In the genomic region with DNA sequence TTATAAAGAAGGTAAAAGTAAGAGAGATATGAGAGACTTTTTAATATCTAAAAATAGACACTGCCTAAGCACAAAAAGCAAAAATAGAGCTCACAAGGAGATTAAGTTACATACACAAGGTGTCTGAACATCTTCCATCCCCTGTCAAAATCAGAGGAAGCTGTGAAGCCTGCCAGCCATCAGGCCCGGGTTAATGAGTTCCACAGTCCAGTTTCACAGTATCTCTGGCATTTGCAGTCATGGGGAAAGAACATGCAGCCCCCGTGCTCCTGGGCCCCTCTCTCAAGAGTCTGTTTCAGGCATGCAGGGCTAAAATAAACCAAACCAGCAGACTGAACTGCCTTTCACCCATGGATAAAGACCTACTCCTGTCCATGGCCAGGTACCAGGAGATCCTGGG, we compare ENCODE assay signal across 15 cellular contexts.
DNase-seq lines count a peak whose midpoint lies in the region; ATAC-seq and TF ChIP-seq lines count a peak whose summit lies in the region.
"Had no signal": no experiment of that assay in that cellular context is flagged by ENCODE, and none has a peak within 500 bp of the region (broad histone marks: within the 10 kb centered on the region; RNA-seq: fewer than 3 reads in every experiment).

No MANE protein-coding gene starts in this region.

- ATAC-seq in GM19395 (IDR thresholded peaks at IDR 0.05; ENCODE audit: unreplicated experiment) (peak; percentile 80), HG03432 (IDR thresholded peaks at IDR 0.05; ENCODE audit: unreplicated experiment) (peak; percentile 70), psoas muscle (peak; percentile 72 to 84 (median 77)), HG02588 (IDR thresholded peaks at IDR 0.05; ENCODE audit: unreplicated experiment) (no peak), HG03457 (IDR thresholded peaks at IDR 0.05; ENCODE audit: unreplicated experiment) (no peak)

- H3K27me3 ChIP-seq in psoas muscle (ENCODE audit: insufficient read depth in 3 of 3, low read length in 2 of 3), result no peaks in the 10 kb centered on the region

- DNase-seq in cardiac septum (ENCODE audit: low spot score), result peak; percentile 85
- DNase-seq in psoas muscle, result peak in 1 of 2 donors; percentile 61
- DNase-seq in NOMO-1 treated with dmso at 0.1 percent for 144 hours (lab: John Stamatoyannopoulos, UW; ENCODE audit: unreplicated experiment), result no peak
- DNase-seq in NCI-H2081 (lab: John Stamatoyannopoulos, UW), result no peak
- DNase-seq: activated CD4-positive, alpha-beta memory T cell treated with anti-CD3 and anti-CD28 coated beads, Interleukin-2, amount 10 ng/mL, durations not matched to agents 7 days and 5 days; DMS53; KBM-7; NCI-H1092 treated with DMSO at 0.1 percent for 48 hours; NCI-H345 had no signal

- no peak for TF ChIP-seq CTCF in psoas muscle (IDR thresholded peaks at IDR 0.05)

- H3K27ac ChIP-seq in psoas muscle, result peak overlapping the region; percentile 83
- H3K27ac ChIP-seq: C4-2B, epithelial cell of prostate had no signal

- no peak overlapping the region for H3K4me3 ChIP-seq in psoas muscle

- H3K36me3 ChIP-seq in psoas muscle (ENCODE audit: insufficient read depth in 1 of 2, low read depth in 1 of 2), result no peaks in the 10 kb centered on the region

- peaks cover 71% of the 10 kb centered on the region for H3K4me1 ChIP-seq in psoas muscle

- WGBS in psoas muscle, 3 donors, result 0 to 8% (median 5%) methylated on average over 2 of the region's 2 CpGs

- intact Hi-C loops in cardiac septum (cut with DNase I), result no loop called here
- intact Hi-C loops in psoas muscle (cut with DNase I), result loop anchor here in 1 of 2 donors (1.0 to 5.0 kb wide), 2 partner anchors 18 to 35 kb away; no protein-coding TSS in a partner anchor

- H3K9me3 ChIP-seq in psoas muscle, result no peaks in the 10 kb centered on the region

Comparison
In these comparisons a context has a peak if more than half of its experiments do, and no peak if none do; other contexts are left out.
1. ATAC-seq: peak in GM19395 (single experiment), HG03432 (single experiment) and psoas muscle (4 of 4); none in HG02588 (single experiment) and HG03457 (single experiment).